Comparison of ENCODE assay signal across 28 cellular contexts in the genomic region with DNA sequence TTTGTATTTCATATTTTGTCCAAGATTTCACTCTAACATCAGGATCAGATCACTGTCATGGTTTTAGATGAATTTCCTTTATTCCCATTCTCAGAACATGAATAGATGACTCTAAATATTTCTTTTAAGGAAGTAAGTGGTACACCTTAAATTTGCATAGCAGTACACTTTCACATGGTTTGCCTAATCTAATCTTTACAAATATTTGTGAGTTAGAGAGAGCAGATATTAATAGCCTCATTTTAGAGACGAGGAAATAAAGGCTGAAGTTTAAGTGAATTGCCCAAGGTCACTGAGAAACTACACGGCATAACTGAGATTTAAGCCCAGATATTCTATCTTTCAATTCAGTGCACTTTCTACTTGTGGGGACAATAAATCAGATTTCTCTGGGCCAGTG. TPM values are rescaled to one million over a fixed set of nuclear protein-coding genes. Genes with fewer than 3 reads are reported as not detected.
"Had no signal": no experiment of that assay in that cellular context is flagged by ENCODE, and none has a peak within 500 bp of the region (broad histone marks: within the 10 kb centered on the region; RNA-seq: fewer than 3 reads in every experiment).

No MANE protein-coding gene starts in this region.

- H3K36me3 ChIP-seq: left ventricle myocardium inferior, right atrium auricular region, right lobe of liver, thyroid gland, transverse colon, upper lobe of left lung, vagina had no signal

- H3K27ac Mint-ChIP-seq: naive thymus-derived CD4-positive, alpha-beta T cell; nephron; stimulated activated memory B cell treated with anti-CD40 and anti-IgM and Interleukin-4, amounts not matched to agents 10 μg/mL and 1 μg/mL and 100 μg/mL, for 72 hours; stimulated activated naive CD8-positive, alpha-beta T cell treated with anti-CD3 and anti-CD28 coated beads, Interleukin-15, amount 100 ng/mL, for 72 hours had no signal

- H3K4me3 ChIP-seq: left ventricle myocardium inferior, lung, mucosa of descending colon, psoas muscle, right atrium auricular region, right lobe of liver, smooth muscle cell, testis, thyroid gland, transverse colon, upper lobe of left lung, vagina had no signal

- H3K4me2 ChIP-seq: smooth muscle cell had no signal

- H3K4me1 ChIP-seq: left ventricle myocardium inferior, parathyroid adenoma, psoas muscle, right atrium auricular region, right lobe of liver, testis, thyroid gland, upper lobe of left lung, vagina had no signal

- H3K4me1 Mint-ChIP-seq: nephron; neural crest cell; stimulated activated memory B cell treated with anti-CD40 and anti-IgM and Interleukin-4, amounts not matched to agents 10 μg/mL and 1 μg/mL and 100 μg/mL, for 72 hours had no signal

- H3K9me3 ChIP-seq: left ventricle myocardium inferior, mucosa of descending colon, psoas muscle, right atrium auricular region, right lobe of liver, testis, thyroid gland, transverse colon, upper lobe of left lung, vagina had no signal

- H3K79me2 ChIP-seq: parathyroid adenoma had no signal

- H3K27ac ChIP-seq: left ventricle myocardium inferior, parathyroid adenoma, psoas muscle, right atrium auricular region, right lobe of liver, testis, thyroid gland, transverse colon, upper lobe of left lung, vagina had no signal

- H3K9ac ChIP-seq: parathyroid adenoma had no signal

- H3K9me3 Mint-ChIP-seq: naive thymus-derived CD4-positive, alpha-beta T cell; nephron; neural crest cell; stimulated activated memory B cell treated with anti-CD40 and anti-IgM and Interleukin-4, amounts not matched to agents 10 μg/mL and 1 μg/mL and 100 μg/mL, for 72 hours; stimulated activated naive CD8-positive, alpha-beta T cell treated with anti-CD3 and anti-CD28 coated beads, Interleukin-15, amount 100 ng/mL, for 72 hours had no signal

- H3K4me3 Mint-ChIP-seq: naive thymus-derived CD4-positive, alpha-beta T cell; nephron; neural crest cell; stimulated activated memory B cell treated with anti-CD40 and anti-IgM and Interleukin-4, amounts not matched to agents 10 μg/mL and 1 μg/mL and 100 μg/mL, for 72 hours; stimulated activated naive CD8-positive, alpha-beta T cell treated with anti-CD3 and anti-CD28 coated beads, Interleukin-15, amount 100 ng/mL, for 72 hours had no signal

- H2AFZ ChIP-seq: parathyroid adenoma had no signal

- DNase-seq: hypothalamus; islet precursor cell; left ventricle myocardium inferior; midbrain; mucosa of descending colon; naive thymus-derived CD4-positive, alpha-beta T cell; nucleus accumbens; psoas muscle; right lobe of liver; stimulated activated CD4-positive, alpha-beta T cell treated with anti-CD3 and anti-CD28 coated beads, Interleukin-1b, Interleukin-23, amount 100 ng/mL, for 48 hours; stimulated activated CD4-positive, alpha-beta T cell treated with anti-CD3 and anti-CD28 coated beads, Interleukin-2, amount 100 ng/mL, for 48 hours; stimulated activated CD4-positive, alpha-beta T cell treated with anti-CD3 and anti-CD28 coated beads, Interleukin-4, amount 100 ng/mL, for 4 hours; stimulated activated CD8-positive, alpha-beta memory T cell treated with anti-CD3 and anti-CD28 coated beads, Interleukin-4, amount 100 ng/mL, for 48 hours; stimulated activated naive CD4-positive, alpha-beta T cell treated with Interleukin-2 at 50 U/mL for 16 hours; stimulated activated naive CD8-positive, alpha-beta T cell treated with anti-CD3 and anti-CD28 coated beads, Interleukin-15, amount 100 ng/mL, for 72 hours; testis; thyroid gland; transverse colon; upper lobe of left lung had no signal

- H3K27me3 ChIP-seq: right atrium auricular region, right lobe of liver, testis, upper lobe of left lung, vagina had no signal

- H3K36me3 Mint-ChIP-seq: naive thymus-derived CD4-positive, alpha-beta T cell; stimulated activated memory B cell treated with anti-CD40 and anti-IgM and Interleukin-4, amounts not matched to agents 10 μg/mL and 1 μg/mL and 100 μg/mL, for 72 hours had no signal

- ATAC-seq: mucosa of descending colon; naive thymus-derived CD4-positive, alpha-beta T cell; psoas muscle; right lobe of liver; stimulated activated memory B cell treated with anti-CD40 and anti-IgM and Interleukin-4, amounts not matched to agents 10 μg/mL and 1 μg/mL and 100 μg/mL, for 72 hours; stimulated activated naive CD8-positive, alpha-beta T cell treated with anti-CD3 and anti-CD28 coated beads, Interleukin-15, amount 100 ng/mL, for 72 hours had no signal

RNA-seq across cellular contexts. Expression of a gene that starts 14.2 kb away (rescaled TPM):
- polyA plus RNA-seq: smooth muscle cell, urinary bladder had no signal
